ENCODE assay signal across 11 cellular contexts in genomic region chr1:109933856-109934711, GRCh38. TPM values are rescaled to one million over a fixed set of nuclear protein-coding genes. Genes with fewer than 3 reads are reported as not detected.
DNase-seq lines count a peak whose midpoint lies in the region; ATAC-seq, FAIRE-seq and TF ChIP-seq lines count a peak whose summit lies in the region.
"Had no signal": no experiment of that assay in that cellular context is flagged by ENCODE, and none has a peak within 500 bp of the region (broad histone marks: within the 10 kb centered on the region; RNA-seq: fewer than 3 reads in every experiment).

No MANE protein-coding gene starts in this region.

- H3K9ac ChIP-seq in GM12878 (ENCODE audit: control insufficient read depth, insufficient read depth, low read length), result no peak overlapping the region

- H3K4me2 ChIP-seq in GM12878 (ENCODE audit: control insufficient read depth, insufficient read depth), result no peak overlapping the region

- H3K79me2 ChIP-seq in GM12878 (ENCODE audit: control insufficient read depth, insufficient read depth, low read length), result no peaks in the 10 kb centered on the region

- BruUV-seq in GM12878 (replicated peaks; lab: Mats Ljungman, UMichigan), result no TSS peak

- no peaks in the 10 kb centered on the region for H4K20me1 ChIP-seq in GM12878 (ENCODE audit: control insufficient read depth, insufficient read depth)

- POLR2A ChIA-PET in GM12878 (lab: Charles Lee), result no interaction called here

- CTCF ChIA-PET in GM12878 (lab: Yijun Ruan, JAX), result interaction anchor here (0.7 to 0.8 kb wide), 2 partner anchors 49 to 51 kb away, joined by 3 read pairs; partner anchors contain the start of gene AHCYL1

- SMC1A ChIA-PET in GM12878 (lab: Charles Lee; ENCODE audit: uncharacterized antibody, unreplicated experiment), result no interaction called here

- no peaks in the 10 kb centered on the region for H3K27me3 ChIP-seq in GM12878 (replicated peaks in 1 of 2; ENCODE audit: control insufficient read depth in 2 of 2, insufficient read depth in 2 of 2, low read length in 1 of 2)
- H3K27me3 ChIP-seq: gastrocnemius medialis had no signal

- no peak for TF ChIP-seq POLR2A in GM12878 (IDR thresholded peaks at IDR 0.05; ENCODE audit: low read depth, low read length)

- H3K4me3 ChIP-seq in GM12878 (no peak overlapping the region), mucosa of descending colon (no peak overlapping the region)
- H3K4me3 ChIP-seq: gastrocnemius medialis had no signal

- no peak overlapping the region for H2AFZ ChIP-seq in GM12878 (ENCODE audit: control insufficient read depth, low read depth, low read length)

- TF ChIP-seq EP300 in GM12878 (IDR thresholded peaks at IDR 0.05; ENCODE audit: borderline replicate concordance in 1 of 2, control insufficient read depth in 1 of 2, low read depth in 2 of 2, low read length in 2 of 2), result no peak

- RAD21 ChIA-PET in GM12878 (lab: Charles Lee; ENCODE audit: unreplicated experiment), result no interaction called here

- intact Hi-C loops in GM12878 (cut with micrococcal nuclease; ENCODE audit: unreplicated experiment), result no loop called here
- intact Hi-C loops in mucosa of descending colon (cut with DNase I, micrococcal nuclease), result no loop called here

- TF ChIP-seq RAD21 in GM12878 (IDR thresholded peaks at IDR 0.05; ENCODE audit: insufficient read depth, low read depth, low read length), result no peak

- no peak overlapping the region for H3K27ac ChIP-seq in GM12878 (ENCODE audit: control insufficient read depth, insufficient read depth)

- 26% methylated on average over 10 of the region's 10 CpGs for WGBS in GM12878 (ENCODE audit: insufficient coverage, insufficient replicate concordance, low lambda C conversion rate, missing lambda C conversion rate)

- peak; percentile 80 for DNase-seq in AG08395 (ENCODE audit: low spot score)
- peak; percentile 93 for DNase-seq in LHCN-M2 (ENCODE audit: low read depth)
- DNase-seq in GM12878 (ENCODE audit: low read depth, low spot score), result no peak
- DNase-seq in mucosa of descending colon, result peak in 1 of 3 donors; percentile 37
- DNase-seq in HuH-7.5 (ENCODE audit: low spot score), result no peak
- DNase-seq: gastrocnemius medialis, GOT3, NCI-H2029 had no signal

- FAIRE-seq in GM12878 (lab: Jason Lieb, UNC), result no peak

- peak; percentile 38 for ATAC-seq in GM12878
- ATAC-seq in mucosa of descending colon, result peak; percentile 38
- no peak for ATAC-seq in HG02885 (IDR thresholded peaks at IDR 0.05; ENCODE audit: poor library complexity, unreplicated experiment)
- no peak for ATAC-seq in HG03025 (IDR thresholded peaks at IDR 0.05; ENCODE audit: low FRiP score, unreplicated experiment)
- ATAC-seq in HG02970 (IDR thresholded peaks at IDR 0.05; ENCODE audit: low FRiP score, unreplicated experiment), result no peak
- ATAC-seq: gastrocnemius medialis had no signal

- H3K36me3 ChIP-seq in GM12878 (ENCODE audit: control insufficient read depth in 2 of 2, insufficient read depth in 2 of 2, low read length in 1 of 2) (peaks cover 0 to 2% of the 10 kb centered on the region in 2 experiments; a peak in 2 of 4 replicates), mucosa of descending colon (ENCODE audit: low read depth) (peaks cover 3% of the 10 kb centered on the region)

- in situ Hi-C loops in GM12878 (cut with MboI), result no loop called here

- TF ChIP-seq CTCF in GM12878 (IDR thresholded peaks at IDR 0.05 in 2 of 3, conservative IDR thresholded peaks at IDR 0.05 in 1 of 3; ENCODE audit: control insufficient read depth in 2 of 3, extremely low read depth in 1 of 3, insufficient read depth in 1 of 3, low read depth in 3 of 3, low read length in 3 of 3) (no peak), mucosa of descending colon (IDR thresholded peaks at IDR 0.05) (no peak)

- H3K9me3 ChIP-seq in GM12878 (replicated peaks; ENCODE audit: control insufficient read depth, insufficient read depth, low read length) (peaks cover 3% of the 10 kb centered on the region; the same call in 1 of the 3 replicates), mucosa of descending colon (peaks cover 17% of the 10 kb centered on the region)
- H3K9me3 ChIP-seq: gastrocnemius medialis had no signal

- no peaks in the 10 kb centered on the region for H3K4me1 ChIP-seq in GM12878 (ENCODE audit: control insufficient read depth, insufficient read depth, low read length)
- H3K4me1 ChIP-seq in mucosa of descending colon (ENCODE audit: low read depth), result peaks cover 21% of the 10 kb centered on the region

TF ChIP-seq in GM12878, 131 proteins besides CTCF, POLR2A, EP300 and RAD21:
- no peak for TF ChIP-seq POLR2AphosphoS2 (IDR thresholded peaks at IDR 0.05; ENCODE audit: low read depth, low read length)
- no peak for TF ChIP-seq ZNF592 (IDR thresholded peaks at IDR 0.05)
- TF ChIP-seq SRF (IDR thresholded peaks at IDR 0.05; ENCODE audit: low read depth in 2 of 2, low read length in 2 of 2), result no peak

RNA-seq across cellular contexts. Expression of gene CSF1, which starts 23.4 kb away (rescaled TPM):
- total RNA-seq in LHCN-M2 (2014; rRNA removed) (42.4 and 52.8 TPM in 2 replicates), GM12878 (2014; rRNA removed) (12.6 and 13.6 TPM in 2 replicates), GM12878 (2014; rRNA removed; fragmentation: Illumina TruSeq; extraction: Trizol) (8.2 and 8.5 TPM in 2 replicates), GM12878 (2021) (30.7 and 31.5 TPM in 2 replicates), mucosa of descending colon (10 to 100 TPM in 2 of 3 donors, 1 to 10 TPM in 1; 6.5 to 34.4 (median 19.9) TPM)
- 24.9 TPM for polyA plus RNA-seq in LHCN-M2 (2012)
- total RNA-seq in GM12878 (2013; cell fraction: nucleolus; rRNA removed), result 20.4 and 22.4 TPM in 2 replicates
- polyA plus RNA-seq in GM12878 (2011; ENCODE audit: low read depth), result 3.8 TPM
- polyA plus RNA-seq in GM12878 (2011; rRNA removed) (20.0 and 32.4 TPM in 2 replicates), GM12878 (2014; fragmentation: Illumina TruSeq; extraction: Trizol) (7.9 and 12.4 TPM in 2 replicates), GM12878 (2014; fragmentation: Nextera tagmentation; extraction: Ambion mirVana) (1 to 10 TPM; 1.2 to 2.0 TPM), GM12878 (2014; rRNA removed) (20.4 and 21.2 TPM in 2 replicates), GM12878 (2016; fragmentation: Nextera tagmentation; extraction: Ambion mirVana) (10 to 100 TPM; 12.2 to 17.2 TPM)
- polyA plus RNA-seq in GM12878 (2011; cell fraction: cytosol; rRNA removed), result 24.3 and 31.2 TPM in 2 replicates
- 46.1 and 50.0 TPM in 2 replicates for polyA plus RNA-seq in GM12878 (2011; cell fraction: nucleus; rRNA removed)
- 9.1 and 14.2 TPM in 2 replicates for polyA plus RNA-seq in GM12878 (2012)
- 17.7 and 19.2 TPM in 2 replicates for polyA minus RNA-seq in GM12878 (2011; rRNA and poly(A)+ RNA removed)
- polyA minus RNA-seq in GM12878 (2011; cell fraction: cytosol; rRNA and poly(A)+ RNA removed), result 10.2 and 17.6 TPM in 2 replicates
- 11.1 and 18.2 TPM in 2 replicates for polyA minus RNA-seq in GM12878 (2011; cell fraction: nucleus; rRNA and poly(A)+ RNA removed)

RNA-seq across cellular contexts. Expression of gene AHCYL1, which starts 50.5 kb away (rescaled TPM):
- total RNA-seq in LHCN-M2 (2014; rRNA removed) (28.0 and 33.0 TPM in 2 replicates), GM12878 (2014; rRNA removed) (28.0 and 31.7 TPM in 2 replicates), GM12878 (2014; rRNA removed; fragmentation: Illumina TruSeq; extraction: Trizol) (30.0 and 30.9 TPM in 2 replicates), GM12878 (2021) (59.9 and 64.8 TPM in 2 replicates), mucosa of descending colon (100 to 1,000 TPM in 1 of 3 donors, 10 to 100 TPM in 2; 87.5 to 116 (median 87.8) TPM)
- 49.7 TPM for polyA plus RNA-seq in LHCN-M2 (2012)
- total RNA-seq in GM12878 (2013; cell fraction: nucleolus; rRNA removed), result 19.4 and 26.5 TPM in 2 replicates
- 28.1 TPM for polyA plus RNA-seq in GM12878 (2011; ENCODE audit: low read depth)
- polyA plus RNA-seq in GM12878 (2011; rRNA removed) (73.5 and 73.6 TPM in 2 replicates), GM12878 (2014; fragmentation: Illumina TruSeq; extraction: Trizol) (60.7 and 67.6 TPM in 2 replicates), GM12878 (2014; fragmentation: Nextera tagmentation; extraction: Ambion mirVana) (10 to 100 TPM; 24.7 to 26.1 TPM), GM12878 (2014; rRNA removed) (39.2 and 43.9 TPM in 2 replicates), GM12878 (2016; fragmentation: Nextera tagmentation; extraction: Ambion mirVana) (10 to 100 TPM; 49.7 to 54.2 TPM)
- polyA plus RNA-seq in GM12878 (2011; cell fraction: cytosol; rRNA removed), result 45.5 and 59.4 TPM in 2 replicates
- 58.0 and 62.1 TPM in 2 replicates for polyA plus RNA-seq in GM12878 (2011; cell fraction: nucleus; rRNA removed)
- 34.9 and 46.3 TPM in 2 replicates for polyA plus RNA-seq in GM12878 (2012)
- 49.6 and 59.3 TPM in 2 replicates for polyA minus RNA-seq in GM12878 (2011; rRNA and poly(A)+ RNA removed)
- polyA minus RNA-seq in GM12878 (2011; cell fraction: cytosol; rRNA and poly(A)+ RNA removed), result 17.9 and 21.8 TPM in 2 replicates
- 13.7 and 24.5 TPM in 2 replicates for polyA minus RNA-seq in GM12878 (2011; cell fraction: nucleus; rRNA and poly(A)+ RNA removed)

Comparison
In these comparisons a context has a peak if more than half of its experiments do, and no peak if none do; other contexts are left out.
1. DNase-seq: peak in AG08395 (single experiment) and LHCN-M2 (single experiment); none in GM12878 (single experiment) and HuH-7.5 (single experiment).
2. ATAC-seq: peak in GM12878 (single experiment) and mucosa of descending colon (single experiment); none in HG02885 (single experiment), HG03025 (single experiment) and HG02970 (single experiment).